ENCODE assay signal across 18 cellular contexts in genomic region chr15:60854858-60855568, GRCh38.
DNase-seq lines count a peak whose midpoint lies in the region; ATAC-seq, FAIRE-seq and TF ChIP-seq lines count a peak whose summit lies in the region.
"Had no signal": no experiment of that assay in that cellular context is flagged by ENCODE, and none has a peak within 500 bp of the region (broad histone marks: within the 10 kb centered on the region; RNA-seq: fewer than 3 reads in every experiment).

No MANE protein-coding gene starts in this region.

- no peak overlapping the region for H3K27ac ChIP-seq in CD8-positive, alpha-beta T cell (ENCODE audit: low read depth, low read length)
- H3K27ac ChIP-seq in epithelial cell of prostate (no peak overlapping the region), PC-9 (no peak overlapping the region), aorta (ENCODE audit: low read depth in 1 of 2, low read length in 2 of 2) (no peak overlapping the region)
- H3K27ac ChIP-seq: BLaER1 treated with 17β-estradiol and CSF1 and Interleukin-3, amounts not matched to agents 10 nM and 100 nM; spleen; uterus had no signal

- no peaks in the 10 kb centered on the region for H4K20me1 ChIP-seq in PC-9 (ENCODE audit: insufficient read depth)
- H4K20me1 ChIP-seq: BLaER1 treated with 17β-estradiol and CSF1 and Interleukin-3, amounts not matched to agents 10 nM and 100 nM had no signal

- no peaks in the 10 kb centered on the region for H3F3A ChIP-seq in PC-9 (ENCODE audit: insufficient read depth, low read depth)

- no peaks in the 10 kb centered on the region for H3K9me3 Mint-ChIP-seq in CD8-positive, alpha-beta T cell

- CTCF ChIA-PET in CD8-positive, alpha-beta T cell (lab: Charles Lee): interaction anchor here (1.8 to 1.9 kb wide), 2 partner anchors 10 to 270 kb away, joined by 4 to 6 read pairs; no protein-coding TSS in a partner anchor
- CTCF ChIA-PET in PC-9 (lab: Charles Lee): no interaction called here

- peaks cover 4% of the 10 kb centered on the region for H3K4me1 ChIP-seq in CD8-positive, alpha-beta T cell (ENCODE audit: insufficient read depth, low read length)
- no peaks in the 10 kb centered on the region for H3K4me1 ChIP-seq in PC-9 (replicated peaks; ENCODE audit: insufficient read depth)
- peaks cover 0 to 3% of the 10 kb centered on the region in 2 donors for H3K4me1 ChIP-seq in aorta (ENCODE audit: control insufficient read depth in 1 of 2, insufficient read depth in 2 of 2, low read length in 2 of 2)
- H3K4me1 ChIP-seq: spleen, uterus had no signal

- no peaks in the 10 kb centered on the region for H3K9me3 ChIP-seq in CD8-positive, alpha-beta T cell (ENCODE audit: low read length)
- no peaks in the 10 kb centered on the region for H3K9me3 ChIP-seq in PC-9 (ENCODE audit: insufficient read depth, low read depth)
- no peaks in the 10 kb centered on the region for H3K9me3 ChIP-seq in aorta (ENCODE audit: control insufficient read depth, low read length)
- H3K9me3 ChIP-seq: BLaER1 treated with 17β-estradiol and CSF1 and Interleukin-3, amounts not matched to agents 10 nM and 100 nM; spleen; uterus had no signal

- no peaks in the 10 kb centered on the region for H3K79me2 ChIP-seq in PC-9 (ENCODE audit: low read depth)

- no peaks in the 10 kb centered on the region for H3K36me3 Mint-ChIP-seq in CD8-positive, alpha-beta T cell
- H3K36me3 Mint-ChIP-seq: naive B cell had no signal

- POLR2A ChIA-PET in CD8-positive, alpha-beta T cell (lab: Charles Lee): interaction anchor here (2.5 kb wide), 1 partner anchor 11 kb away, joined by 9 read pairs; no protein-coding TSS in a partner anchor
- POLR2A ChIA-PET in PC-9 (lab: Charles Lee; ENCODE audit: unreplicated experiment): no interaction called here

- ATAC-seq in CD8-positive, alpha-beta T cell: peak; percentile 73
- ATAC-seq in aorta (ENCODE audit: low FRiP score): no peak

- H3K4me2 ChIP-seq in PC-9: no peak overlapping the region
- H3K4me2 ChIP-seq: BLaER1 treated with 17β-estradiol and CSF1 and Interleukin-3, amounts not matched to agents 10 nM and 100 nM had no signal

- no peak for FAIRE-seq in GM12891 (lab: Jason Lieb, UNC)
- FAIRE-seq: A204.1 had no signal

- no peaks in the 10 kb centered on the region for H3K9me2 ChIP-seq in PC-9 (ENCODE audit: insufficient read depth)

- peaks cover 27% of the 10 kb centered on the region for H3K4me1 Mint-ChIP-seq in CD8-positive, alpha-beta T cell (ENCODE audit: low read depth)
- H3K4me1 Mint-ChIP-seq: naive B cell had no signal

- no peak overlapping the region for H2AFZ ChIP-seq in PC-9

- H3K27me3 Mint-ChIP-seq in CD8-positive, alpha-beta T cell (ENCODE audit: low read depth): no peaks in the 10 kb centered on the region
- H3K27me3 Mint-ChIP-seq: naive B cell had no signal

- no peak overlapping the region for H3K4me3 Mint-ChIP-seq in CD8-positive, alpha-beta T cell
- H3K4me3 Mint-ChIP-seq: naive B cell had no signal

- no peak for TF ChIP-seq POLR2A in GM12891 (IDR thresholded peaks at IDR 0.05; ENCODE audit: low read depth, low read length)

- WGBS in aorta, 2 donors: 64 to 70% methylated on average over 7 of the region's 7 CpGs

- BruUV-seq in PC-9 (replicated peaks; lab: Mats Ljungman, UMichigan): no TSS peak

- no peak for TF ChIP-seq CTCF in CD8-positive, alpha-beta T cell (IDR thresholded peaks at IDR 0.05)
- TF ChIP-seq CTCF in PC-9 (conservative IDR thresholded peaks at IDR 0.05): no peak

- intact Hi-C loops in CD8-positive, alpha-beta T cell (cut with DNase I, micrococcal nuclease): no loop called here
- intact Hi-C loops in PC-9 (cut with micrococcal nuclease; ENCODE audit: unreplicated experiment) (no loop called here), aorta (cut with DNase I) (no loop called here)

- H3K27me3 ChIP-seq in CD8-positive, alpha-beta T cell (ENCODE audit: insufficient read depth, low read length): no peaks in the 10 kb centered on the region
- H3K27me3 ChIP-seq in PC-9 (ENCODE audit: insufficient read depth, low read depth) (no peaks in the 10 kb centered on the region), aorta (ENCODE audit: control insufficient read depth in 1 of 2, insufficient read depth in 2 of 2, low read length in 1 of 2) (no peaks in the 10 kb centered on the region)
- H3K27me3 ChIP-seq: BLaER1 treated with 17β-estradiol and CSF1 and Interleukin-3, amounts not matched to agents 10 nM and 100 nM; spleen; uterus had no signal

- no peak overlapping the region for H3K27ac Mint-ChIP-seq in CD8-positive, alpha-beta T cell
- H3K27ac Mint-ChIP-seq: naive B cell, progenitor cell of endocrine pancreas had no signal

- no peaks in the 10 kb centered on the region for H3K36me3 ChIP-seq in CD8-positive, alpha-beta T cell (ENCODE audit: insufficient read depth, low read length)
- H3K36me3 ChIP-seq in PC-9 (ENCODE audit: low read depth) (no peaks in the 10 kb centered on the region), aorta (ENCODE audit: control insufficient read depth in 1 of 2, insufficient read depth in 2 of 2, low read length in 1 of 2) (no peaks in the 10 kb centered on the region)
- H3K36me3 ChIP-seq: BLaER1 treated with 17β-estradiol and CSF1 and Interleukin-3, amounts not matched to agents 10 nM and 100 nM; spleen; uterus had no signal

- peak; percentile 11 for DNase-seq in NK-92 treated with Interleukin-12 subunit alpha and Interleukin-12 subunit beta, amount 100 ng/mL, for 24 hours (lab: John Stamatoyannopoulos, UW)
- DNase-seq in NK-92 (lab: John Stamatoyannopoulos, UW; ENCODE audit: unreplicated experiment) (no peak), NCI-H82 treated with DMSO at 0.1 percent for 48 hours (lab: John Stamatoyannopoulos, UW; ENCODE audit: unreplicated experiment) (peak; percentile 4), epithelial cell of prostate (ENCODE audit: low read depth, low spot score) (peak; percentile 29), PC-9 (no peak), GM12891 (ENCODE audit: insufficient read length, low spot score) (no peak), aorta (no peak)
- DNase-seq in CD8-positive, alpha-beta T cell: no peak
- DNase-seq: activated CD4-positive, alpha-beta T cell treated with anti-CD3 and anti-CD28 coated beads for 1 hour; cortex of kidney; naive B cell; NCI-H2227 treated with DMSO at 0.1 percent for 48 hours; SHP77; spleen; uterus had no signal

- no peak overlapping the region for H3K4me3 ChIP-seq in CD8-positive, alpha-beta T cell (ENCODE audit: low read depth, low read length)
- no peak overlapping the region for H3K4me3 ChIP-seq in PC-9
- H3K4me3 ChIP-seq in aorta (ENCODE audit: low read length in 2 of 2): no peak overlapping the region
- H3K4me3 ChIP-seq: BLaER1 treated with 17β-estradiol and CSF1 and Interleukin-3, amounts not matched to agents 10 nM and 100 nM; spleen; uterus had no signal

TF ChIP-seq in GM12891, 5 proteins besides CTCF, POLR2A, EP300 and RAD21:
- TF ChIP-seq PAX5 (IDR thresholded peaks at IDR 0.05; ENCODE audit: insufficient read depth, low read length, severe bottlenecking) (no peak), POU2F2 (IDR thresholded peaks at IDR 0.05; ENCODE audit: low read depth, low read length) (no peak)

Comparison
In these comparisons a context has a peak if more than half of its experiments do, and no peak if none do; other contexts are left out.
1. DNase-seq: peak in NK-92 treated with Interleukin-12 subunit alpha and Interleukin-12 subunit beta, amount 100 ng/mL, for 24 hours (single experiment), NCI-H82 treated with DMSO at 0.1 percent for 48 hours (single experiment) and epithelial cell of prostate (single experiment); none in NK-92 (single experiment), CD8-positive, alpha-beta T cell (0 of 7), PC-9 (0 of 2), GM12891 (single experiment) and aorta (0 of 2).